Comparison of ENCODE assay signal across 1 cellular context in the genomic region with DNA sequence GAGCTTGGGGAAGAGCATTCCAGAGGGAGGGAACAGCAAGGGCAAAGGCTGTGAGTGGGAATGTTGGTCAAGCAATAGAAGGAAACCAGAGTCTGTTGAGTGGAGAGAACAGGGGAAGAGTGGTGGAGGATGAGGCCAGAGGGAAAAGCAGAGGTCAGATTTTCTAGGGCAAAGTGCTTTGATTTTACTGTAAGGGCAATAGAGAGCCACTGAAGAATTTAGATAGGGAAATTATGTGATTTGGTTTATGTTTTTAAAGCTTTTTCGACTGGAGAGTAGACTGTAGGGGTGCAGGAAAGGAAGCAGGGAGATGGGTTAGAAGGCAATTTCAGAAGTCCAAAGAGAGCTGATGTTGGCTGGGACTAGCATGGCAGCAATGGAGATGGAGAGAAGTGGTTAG.
A peak's percentile ranks its signal among the peaks of the same experiment; 100 is the strongest.
TF ChIP-seq lines count a peak whose summit lies in the region.

No MANE protein-coding gene starts in this region.

TF ChIP-seq in K562, 482 proteins besides CTCF, POLR2A, EP300 and RAD21:
- TF ChIP-seq KDM1A (IDR thresholded peaks at IDR 0.05) (peak; percentile 66 to 77; a peak in 3 of 4 replicates), SPI1 (IDR thresholded peaks at IDR 0.05; ENCODE audit: borderline replicate concordance, low read depth, low read length) (no peak), DDX20 (tag; IDR thresholded peaks at IDR 0.05; ENCODE audit: low read depth) (no peak), PHF20 (IDR thresholded peaks at IDR 0.05; ENCODE audit: partially characterized antibody) (no peak), RCOR1 (IDR thresholded peaks at IDR 0.05; ENCODE audit: borderline replicate concordance in 1 of 2, low read depth in 2 of 2, low read length in 2 of 2) (no peak)
- TF ChIP-seq, protein P1, sequence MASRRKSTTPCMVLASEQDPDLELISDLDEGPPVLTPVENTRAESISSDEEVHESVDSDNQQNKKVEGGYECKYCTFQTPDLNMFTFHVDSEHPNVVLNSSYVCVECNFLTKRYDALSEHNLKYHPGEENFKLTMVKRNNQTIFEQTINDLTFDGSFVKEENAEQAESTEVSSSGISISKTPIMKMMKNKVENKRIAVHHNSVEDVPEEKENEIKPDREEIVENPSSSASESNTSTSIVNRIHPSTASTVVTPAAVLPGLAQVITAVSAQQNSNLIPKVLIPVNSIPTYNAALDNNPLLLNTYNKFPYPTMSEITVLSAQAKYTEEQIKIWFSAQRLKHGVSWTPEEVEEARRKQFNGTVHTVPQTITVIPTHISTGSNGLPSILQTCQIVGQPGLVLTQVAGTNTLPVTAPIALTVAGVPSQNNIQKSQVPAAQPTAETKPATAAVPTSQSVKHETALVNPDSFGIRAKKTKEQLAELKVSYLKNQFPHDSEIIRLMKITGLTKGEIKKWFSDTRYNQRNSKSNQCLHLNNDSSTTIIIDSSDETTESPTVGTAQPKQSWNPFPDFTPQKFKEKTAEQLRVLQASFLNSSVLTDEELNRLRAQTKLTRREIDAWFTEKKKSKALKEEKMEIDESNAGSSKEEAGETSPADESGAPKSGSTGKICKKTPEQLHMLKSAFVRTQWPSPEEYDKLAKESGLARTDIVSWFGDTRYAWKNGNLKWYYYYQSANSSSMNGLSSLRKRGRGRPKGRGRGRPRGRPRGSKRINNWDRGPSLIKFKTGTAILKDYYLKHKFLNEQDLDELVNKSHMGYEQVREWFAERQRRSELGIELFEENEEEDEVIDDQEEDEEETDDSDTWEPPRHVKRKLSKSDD (conservative IDR thresholded peaks at IDR 0.05; ENCODE audit: low read length): no peak
